In the genomic region with DNA sequence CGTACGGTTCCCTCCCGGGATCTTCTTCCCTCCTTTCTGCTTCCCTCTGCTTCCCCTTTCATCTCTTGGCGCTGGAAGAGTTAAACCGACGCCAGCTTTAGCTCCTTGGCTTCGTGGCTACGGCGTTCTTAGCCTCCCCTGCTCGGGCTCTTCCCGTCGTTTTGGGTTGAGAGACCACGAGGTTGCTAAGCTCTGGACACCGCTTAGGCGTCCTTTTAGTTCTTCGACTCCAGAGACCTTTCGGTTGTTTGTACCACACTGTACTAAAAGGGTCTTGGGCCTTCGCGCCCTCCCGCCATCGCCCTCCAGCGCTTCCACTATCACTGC, we compare ENCODE assay signal across 8 cellular contexts. TPM values are rescaled to one million over a fixed set of nuclear protein-coding genes. Genes with fewer than 3 reads are reported as not detected.
A peak's percentile ranks its signal among the peaks of the same experiment; 100 is the strongest.
DNase-seq lines count a peak whose midpoint lies in the region; ATAC-seq and TF ChIP-seq lines count a peak whose summit lies in the region.

No MANE protein-coding gene starts in this region.

- H3K36me3 Mint-ChIP-seq in endothelial cell (ENCODE audit: low read depth, unreplicated experiment) (peaks cover 5% of the 10 kb centered on the region), mesothelial cell of epicardium (peaks cover 11% of the 10 kb centered on the region)

- peaks cover 29% of the 10 kb centered on the region for H3K4me1 Mint-ChIP-seq in endothelial cell (ENCODE audit: unreplicated experiment)
- peaks cover 24% of the 10 kb centered on the region for H3K4me1 Mint-ChIP-seq in mesothelial cell of epicardium

- H3K27ac Mint-ChIP-seq in endothelial cell (ENCODE audit: unreplicated experiment), result peak overlapping the region; percentile 99
- H3K27ac Mint-ChIP-seq in mesothelial cell of epicardium, result peak overlapping the region; percentile 100

- H3K27ac ChIP-seq in SJCRH30, result peak overlapping the region; percentile 97
- H3K27ac ChIP-seq in urinary bladder (ENCODE audit: low read depth), result peak overlapping the region; percentile 88

- WGBS in urinary bladder, result under 1% methylated on average over 22 of the region's 22 CpGs

- H3K36me3 ChIP-seq in SJCRH30 (peaks cover 18% of the 10 kb centered on the region), urinary bladder (ENCODE audit: insufficient read depth) (peaks cover 2% of the 10 kb centered on the region)

- peaks cover 14% of the 10 kb centered on the region for H3K27me3 Mint-ChIP-seq in endothelial cell (ENCODE audit: unreplicated experiment)
- no peaks in the 10 kb centered on the region for H3K27me3 Mint-ChIP-seq in mesothelial cell of epicardium (ENCODE audit: low read depth)

- H3K27me3 ChIP-seq in SJCRH30, result no peaks in the 10 kb centered on the region

- peak overlapping the region; percentile 99 for H3K4me3 Mint-ChIP-seq in endothelial cell (ENCODE audit: unreplicated experiment)
- H3K4me3 Mint-ChIP-seq in mesothelial cell of epicardium, result peak overlapping the region; percentile 100

- no peaks in the 10 kb centered on the region for H3K9me3 ChIP-seq in SJCRH30 (replicated peaks)

- ATAC-seq in HG02870 (IDR thresholded peaks at IDR 0.05; ENCODE audit: unreplicated experiment), result peak; percentile 24

- H3K4me1 ChIP-seq in SJCRH30 (no peaks in the 10 kb centered on the region; the same call in 1 of the 2 replicates), urinary bladder (ENCODE audit: insufficient read depth) (no peaks in the 10 kb centered on the region)

- TF ChIP-seq CTCF in endothelial cell (IDR thresholded peaks at IDR 0.05; ENCODE audit: unreplicated experiment), result no peak
- TF ChIP-seq CTCF in mesothelial cell of epicardium (IDR thresholded peaks at IDR 0.05; ENCODE audit: unreplicated experiment), result no peak

- DNase-seq in SIG-M5 treated with dmso at 0.1 percent for 504 hours (lab: John Stamatoyannopoulos, UW; ENCODE audit: unreplicated experiment) (peak; percentile 21), SIG-M5 (lab: John Stamatoyannopoulos, UW) (no peak), SJCRH30 (peak; percentile 34 to 60), endothelial cell (ENCODE audit: low spot score) (no peak), mesothelial cell of epicardium (ENCODE audit: low spot score in 2 of 2, unreplicated experiment in 2 of 2) (no peak), GM19240 (ENCODE audit: insufficient read length, low spot score) (no peak)

- peak overlapping the region; percentile 96 for H3K4me3 ChIP-seq in SJCRH30
- peak overlapping the region; percentile 69 for H3K4me3 ChIP-seq in urinary bladder (ENCODE audit: low read depth, low read length)

- H3K9me3 Mint-ChIP-seq in endothelial cell (ENCODE audit: unreplicated experiment), result no peaks in the 10 kb centered on the region
- H3K9me3 Mint-ChIP-seq in mesothelial cell of epicardium, result no peaks in the 10 kb centered on the region

RNA-seq across cellular contexts. Expression of gene CPSF2, which starts 0.5 kb away (rescaled TPM):
- 50.7 and 66.6 TPM in 2 replicates for total RNA-seq in SJCRH30 (2014; rRNA removed; shearing (Covaris generic))
- 80.3 TPM for total RNA-seq in endothelial cell (ENCODE audit: unreplicated experiment)
- total RNA-seq in mesothelial cell of epicardium, result 58.1 to 60.7 TPM (median 58.9 TPM) in 3 replicates
- 35.2 TPM for total RNA-seq in urinary bladder
- polyA plus RNA-seq in urinary bladder, result 15.5 TPM

RNA-seq across cellular contexts. Expression of gene NDUFB1, which starts 0.8 kb away (rescaled TPM):
- total RNA-seq in SJCRH30 (2014; rRNA removed; shearing (Covaris generic)), result 250 and 280 TPM in 2 replicates
- total RNA-seq in endothelial cell (ENCODE audit: unreplicated experiment) (117 TPM), mesothelial cell of epicardium (97.4 to 103 TPM (median 97.9 TPM) in 3 replicates), urinary bladder (188 TPM)
- 380 TPM for polyA plus RNA-seq in urinary bladder

RNA-seq across cellular contexts. Expression of gene ATXN3, which starts 15.9 kb away (rescaled TPM):
- 22.0 and 26.1 TPM in 2 replicates for total RNA-seq in SJCRH30 (2014; rRNA removed; shearing (Covaris generic))
- total RNA-seq in endothelial cell (ENCODE audit: unreplicated experiment) (32.7 TPM), mesothelial cell of epicardium (32.4 to 33.6 TPM (median 33.5 TPM) in 3 replicates), urinary bladder (68.0 TPM)
- polyA plus RNA-seq in urinary bladder, result 14.9 TPM

Comparison
In these comparisons a context has a peak if more than half of its experiments do, and no peak if none do; other contexts are left out.
1. DNase-seq: peak in SIG-M5 treated with dmso at 0.1 percent for 504 hours (single experiment) and SJCRH30 (2 of 2); none in SIG-M5 (single experiment), endothelial cell (single experiment), mesothelial cell of epicardium (0 of 2) and GM19240 (single experiment).